In the genomic region with DNA sequence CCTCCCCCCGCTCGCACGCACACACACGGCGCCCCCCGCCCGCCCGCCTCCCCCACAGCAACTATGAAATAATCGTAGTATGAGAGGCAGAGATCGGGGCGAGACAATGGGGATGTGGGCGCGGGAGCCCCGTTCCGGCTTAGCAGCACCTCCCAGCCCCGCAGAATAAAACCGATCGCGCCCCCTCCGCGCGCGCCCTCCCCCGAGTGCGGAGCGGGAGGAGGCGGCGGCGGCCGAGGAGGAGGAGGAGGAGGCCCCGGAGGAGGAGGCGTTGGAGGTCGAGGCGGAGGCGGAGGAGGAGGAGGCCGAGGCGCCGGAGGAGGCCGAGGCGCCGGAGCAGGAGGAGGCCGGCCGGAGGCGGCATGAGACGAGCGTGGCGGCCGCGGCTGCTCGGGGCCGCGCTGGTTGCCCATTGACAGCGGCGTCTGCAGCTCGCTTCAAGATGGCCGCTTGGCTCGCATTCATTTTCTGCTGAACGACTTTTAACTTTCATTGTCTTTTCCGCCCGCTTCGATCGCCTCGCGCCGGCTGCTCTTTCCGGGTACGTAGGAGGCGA, we compare ENCODE assay signal across 8 cellular contexts. TPM values are rescaled to one million over a fixed set of nuclear protein-coding genes. Genes with fewer than 3 reads are reported as not detected.
DNase-seq lines count a peak whose midpoint lies in the region; ATAC-seq, FAIRE-seq and TF ChIP-seq lines count a peak whose summit lies in the region.

No MANE protein-coding gene starts in this region.

- H3K27ac Mint-ChIP-seq in activated CD8-positive, alpha-beta T cell treated with anti-CD3 and anti-CD28 coated beads, Interleukin-2, amount 10 ng/mL, durations not matched to agents 7 days and 5 days = peak overlapping the region; percentile 74

- no peak; a peak in 1 of 3 replicates for TF ChIP-seq POLR2A in H1 (IDR thresholded peaks at IDR 0.05; ENCODE audit: control extremely low read depth in 1 of 2, low read depth in 2 of 2, low read length in 2 of 2)

- peak; percentile 72 for DNase-seq in BE2C
- DNase-seq in NCI-H2196 (lab: John Stamatoyannopoulos, UW; ENCODE audit: unreplicated experiment) = peak; percentile 28
- DNase-seq in activated CD8-positive, alpha-beta T cell treated with anti-CD3 and anti-CD28 coated beads, Interleukin-2, amount 10 ng/mL, durations not matched to agents 7 days and 5 days = peak; percentile 63
- peak in 1 of 2 experiments; percentile 82 for DNase-seq in H1 (ENCODE audit: low read depth in 1 of 2, low spot score in 2 of 2)
- peak; percentile 53 for DNase-seq in medulla oblongata (ENCODE audit: extremely low spot score)
- DNase-seq in stimulated activated naive CD8-positive, alpha-beta T cell treated with anti-CD3 and anti-CD28 coated beads, Interleukin-15, Interleukin-2, amounts not matched to agents 100 U/mL and 50 U/mL, for 24 hours = peak; percentile 63

- no peak for TF ChIP-seq EP300 in H1 (IDR thresholded peaks at IDR 0.05; ENCODE audit: borderline replicate concordance in 1 of 2, low read depth in 2 of 2, low read length in 2 of 2)

- 3% methylated on average over 7 of the region's 68 CpGs; no CpG with 5 or more reads in 1 of the 2 experiments for WGBS in H1 (ENCODE audit: extremely low coverage in 1 of 2, insufficient coverage in 1 of 2, insufficient read length in 1 of 2, insufficient replicate concordance in 2 of 2, low coverage in 1 of 2, low lambda C conversion rate in 2 of 2, missing lambda C conversion rate in 1 of 2), 2 experiments

- peaks cover 59% of the 10 kb centered on the region for H3K4me1 Mint-ChIP-seq in activated CD8-positive, alpha-beta T cell treated with anti-CD3 and anti-CD28 coated beads, Interleukin-2, amount 10 ng/mL, durations not matched to agents 7 days and 5 days (ENCODE audit: low read depth)

- H3K56ac ChIP-seq in H1 (replicated peaks; ENCODE audit: insufficient read length, low read depth, low read length) = no peak overlapping the region

- peak overlapping the region; percentile 74; the same call in 1 of the 2 replicates for H4K8ac ChIP-seq in H1 (ENCODE audit: extremely low read depth, insufficient read depth, low read length)

- H3K36me3 ChIP-seq in BE2C (no peaks in the 10 kb centered on the region), H1 (ENCODE audit: control insufficient read depth in 2 of 4, insufficient read depth in 4 of 4, low read length in 3 of 4) (no peaks in the 10 kb centered on the region)

- H4K91ac ChIP-seq in H1 (replicated peaks; ENCODE audit: insufficient read length, low read length) = peak overlapping the region; percentile 48

- H2AFZ ChIP-seq in H1 (ENCODE audit: low read length) = no peak overlapping the region

- peaks cover 25% of the 10 kb centered on the region for H3K36me3 Mint-ChIP-seq in activated CD8-positive, alpha-beta T cell treated with anti-CD3 and anti-CD28 coated beads, Interleukin-2, amount 10 ng/mL, durations not matched to agents 7 days and 5 days (ENCODE audit: low read depth)

- FAIRE-seq in H1 (lab: Jason Lieb, UNC) = no peak

- no peak overlapping the region for H2BK20ac ChIP-seq in H1 (ENCODE audit: low read length)

- POLR2A ChIA-PET in activated CD8-positive, alpha-beta T cell treated with anti-CD3 and anti-CD28 coated beads, Interleukin-2, amount 10 ng/mL, durations not matched to agents 7 days and 5 days (lab: Charles Lee) = interaction anchor here (0.6 to 2.5 kb wide), 2 partner anchors 116 to 122 kb away, joined by 3 to 9 read pairs; no protein-coding TSS in a partner anchor
- POLR2A ChIA-PET in H1 (lab: Charles Lee; ENCODE audit: partially characterized antibody) = interaction anchor here (1.0 to 1.4 kb wide), 2 partner anchors 11 to 327 kb away, joined by 4 read pairs; no protein-coding TSS in a partner anchor

- peaks cover 42% of the 10 kb centered on the region for H3K27me3 Mint-ChIP-seq in activated CD8-positive, alpha-beta T cell treated with anti-CD3 and anti-CD28 coated beads, Interleukin-2, amount 10 ng/mL, durations not matched to agents 7 days and 5 days (ENCODE audit: low read depth)

- no peak overlapping the region for H3K14ac ChIP-seq in H1 (ENCODE audit: insufficient read length)

- peak overlapping the region; percentile 64 to 84 for H3K4me2 ChIP-seq in H1 (ENCODE audit: insufficient read depth in 1 of 2, low read depth in 2 of 2, low read length in 2 of 2)

- H3K4me3 ChIP-seq in BE2C (ENCODE audit: low read depth, low read length) = peak overlapping the region; percentile 66
- H3K4me3 ChIP-seq in H1 (ENCODE audit: extremely low read depth in 1 of 4, insufficient read depth in 2 of 4, low read depth in 3 of 4, low read length in 4 of 4) = peak overlapping the region; percentile 44 to 81 (median 54)

- H3K79me2 ChIP-seq in H1 (ENCODE audit: control insufficient read depth in 1 of 2, insufficient read depth in 2 of 2, low read length in 2 of 2) = no peaks in the 10 kb centered on the region

- H3K23me2 ChIP-seq in H1 (ENCODE audit: low read depth, low read length) = peaks cover 13% of the 10 kb centered on the region

- no peak overlapping the region for H2BK12ac ChIP-seq in H1 (ENCODE audit: low read depth, low read length)

- no peak for TF ChIP-seq RAD21 in H1 (IDR thresholded peaks at IDR 0.05 in 1 of 2, conservative IDR thresholded peaks at IDR 0.05 in 1 of 2; ENCODE audit: low read depth in 2 of 2, low read length in 2 of 2)

- no peaks in the 10 kb centered on the region for H3K9me3 ChIP-seq in BE2C
- H3K9me3 ChIP-seq in H1 (ENCODE audit: insufficient read depth in 2 of 2, low read depth in 1 of 2, low read length in 1 of 2) = no peaks in the 10 kb centered on the region

- peaks cover 13% of the 10 kb centered on the region for H3K27me3 ChIP-seq in BE2C
- H3K27me3 ChIP-seq in H1 (replicated peaks in 1 of 4; ENCODE audit: control insufficient read depth in 3 of 4, extremely low read depth in 1 of 4, insufficient read depth in 3 of 4, low read length in 3 of 4) = peaks cover 35 to 72% (median 51%) of the 10 kb centered on the region in 4 experiments

- no peak overlapping the region for H2AK5ac ChIP-seq in H1 (ENCODE audit: low read depth, low read length)

- no peak overlapping the region for H3K23ac ChIP-seq in H1 (ENCODE audit: insufficient read length)

- ATAC-seq in GM18907 (IDR thresholded peaks at IDR 0.05; ENCODE audit: unreplicated experiment) (peak; percentile 26), HG02623 (IDR thresholded peaks at IDR 0.05; ENCODE audit: unreplicated experiment) (no peak)
- ATAC-seq in activated CD8-positive, alpha-beta T cell treated with anti-CD3 and anti-CD28 coated beads, Interleukin-2, amount 10 ng/mL, durations not matched to agents 7 days and 5 days = peak; percentile 43
- ATAC-seq in stimulated activated naive CD8-positive, alpha-beta T cell treated with anti-CD3 and anti-CD28 coated beads, Interleukin-15, Interleukin-2, amounts not matched to agents 100 U/mL and 50 U/mL, for 24 hours = peak; percentile 33

- peak overlapping the region; percentile 19; the same call in 1 of the 2 replicates for H2BK5ac ChIP-seq in H1 (ENCODE audit: low read depth, low read length)

- CTCF ChIA-PET in activated CD8-positive, alpha-beta T cell treated with anti-CD3 and anti-CD28 coated beads, Interleukin-2, amount 10 ng/mL, durations not matched to agents 7 days and 5 days (lab: Charles Lee) = no interaction called here
- CTCF ChIA-PET in H1 (lab: Charles Lee; ENCODE audit: partially characterized antibody) = interaction anchor here (2.5 kb wide), 1 partner anchor 19 kb away, joined by 5 read pairs; no protein-coding TSS in a partner anchor

- peak overlapping the region; percentile 25 for H4K5ac ChIP-seq in H1 (ENCODE audit: insufficient read length, low read depth, low read length)

- H3K9ac ChIP-seq in H1 (replicated peaks in 1 of 4; ENCODE audit: extremely low read depth in 1 of 4, low read depth in 3 of 4, low read length in 3 of 4) = peak overlapping the region; percentile 23 to 87 (median 61); a peak in 6 of 7 replicates

- no peak overlapping the region for H3K27ac ChIP-seq in H1 (ENCODE audit: low read depth, low read length)

- H2BK120ac ChIP-seq in H1 (replicated peaks; ENCODE audit: low read depth, low read length) = no peak overlapping the region

- no peak overlapping the region for H3K4ac ChIP-seq in H1 (replicated peaks; ENCODE audit: insufficient read length, low read depth, low read length)

- H3K4me1 ChIP-seq in BE2C (peaks cover 17% of the 10 kb centered on the region), H1 (replicated peaks in 1 of 4; ENCODE audit: control insufficient read depth in 3 of 4, insufficient read depth in 4 of 4, low read length in 3 of 4) (peaks cover 5 to 20% (median 6%) of the 10 kb centered on the region in 4 experiments; a peak in 5 of 7 replicates)

- H2BK15ac ChIP-seq in H1 (ENCODE audit: low read length) = no peak overlapping the region

- TF ChIP-seq CTCF in BE2C (IDR thresholded peaks at IDR 0.05; ENCODE audit: low read depth, low read length) = no peak
- no peak for TF ChIP-seq CTCF in H1 (IDR thresholded peaks at IDR 0.05; ENCODE audit: control extremely low read depth in 1 of 3, insufficient read depth in 1 of 3, low read depth in 1 of 3, low read length in 3 of 3)

- H3K18ac ChIP-seq in H1 (ENCODE audit: extremely low read depth, low read length) = no peak overlapping the region; the same call in 1 of the 2 replicates

- no peaks in the 10 kb centered on the region for H3K79me1 ChIP-seq in H1 (ENCODE audit: low read depth, low read length)

- H3K9me3 Mint-ChIP-seq in activated CD8-positive, alpha-beta T cell treated with anti-CD3 and anti-CD28 coated beads, Interleukin-2, amount 10 ng/mL, durations not matched to agents 7 days and 5 days (ENCODE audit: insufficient read depth) = no peaks in the 10 kb centered on the region

- peak overlapping the region; percentile 77 for H3K4me3 Mint-ChIP-seq in activated CD8-positive, alpha-beta T cell treated with anti-CD3 and anti-CD28 coated beads, Interleukin-2, amount 10 ng/mL, durations not matched to agents 7 days and 5 days

- H4K20me1 ChIP-seq in H1 (replicated peaks in 1 of 2; ENCODE audit: control insufficient read depth in 1 of 2, insufficient read depth in 2 of 2, low read length in 2 of 2) = peaks cover 7 to 13% of the 10 kb centered on the region in 2 experiments

RNA-seq across cellular contexts. Expression of a gene that starts 0.3 kb away (rescaled TPM):
- 48.1 TPM for polyA plus RNA-seq in BE2C (2012; ENCODE audit: insufficient read depth, insufficient read length, low read depth)
- total RNA-seq in activated CD8-positive, alpha-beta T cell treated with anti-CD3 and anti-CD28 coated beads, Interleukin-2, amount 10 ng/mL, durations not matched to agents 7 days and 5 days = 10 to 100 TPM; 26.2 to 26.4 TPM
- 7.0 and 10.7 TPM in 2 replicates for total RNA-seq in H1 (2021; fragmentation: NEBNext Ultra II Directional; extraction: Animal tissue kit (Norgen Biotek cat#: 25700))
- 2.8 and 2.9 TPM in 2 replicates for polyA plus RNA-seq in H1 (2011; rRNA removed)
- 4.1 TPM for polyA plus RNA-seq in H1 (2011; cell fraction: cytosol; rRNA removed)
- polyA plus RNA-seq in H1 (2011; cell fraction: nucleus; rRNA removed) = 7.6 TPM
- 2.8 to 10.9 TPM (median 4.8 TPM) in 4 replicates for polyA plus RNA-seq in H1 (2012, experiment 1 of 2)
- 0.12 TPM for polyA plus RNA-seq in H1 (2012, experiment 2 of 2)
- 2.9 TPM for polyA plus RNA-seq in H1 (2013, experiment 1 of 2)
- 2.7 TPM for polyA plus RNA-seq in H1 (2013, experiment 2 of 2)
- 5.2 and 8.7 TPM in 2 replicates for polyA minus RNA-seq in H1 (2011; rRNA and poly(A)+ RNA removed)
- 5.9 TPM for polyA minus RNA-seq in H1 (2011; cell fraction: cytosol; rRNA and poly(A)+ RNA removed)
- polyA minus RNA-seq in H1 (2011; cell fraction: nucleus; rRNA and poly(A)+ RNA removed) = 7.2 TPM

RNA-seq across cellular contexts. Expression of a gene that starts 5.0 kb away (rescaled TPM):
- 62.5 TPM for polyA plus RNA-seq in BE2C (2012; ENCODE audit: insufficient read depth, insufficient read length, low read depth)
- 10 to 100 TPM; 59.7 to 63.3 TPM for total RNA-seq in activated CD8-positive, alpha-beta T cell treated with anti-CD3 and anti-CD28 coated beads, Interleukin-2, amount 10 ng/mL, durations not matched to agents 7 days and 5 days
- total RNA-seq in H1 (2021; fragmentation: NEBNext Ultra II Directional; extraction: Animal tissue kit (Norgen Biotek cat#: 25700)) = 2.3 and 2.7 TPM in 2 replicates
- polyA plus RNA-seq in H1 (2011; rRNA removed) = 0.94 and 2.7 TPM in 2 replicates
- polyA plus RNA-seq in H1 (2011; cell fraction: cytosol; rRNA removed) = 2.1 TPM
- polyA plus RNA-seq in H1 (2011; cell fraction: nucleus; rRNA removed) = 1.2 TPM
- polyA plus RNA-seq in H1 (2012, experiment 1 of 2) = 2.4 to 4.3 TPM (median 2.7 TPM) in 4 replicates
- polyA plus RNA-seq in H1 (2012, experiment 2 of 2) = 1.8 TPM
- 4.5 TPM for polyA plus RNA-seq in H1 (2013, experiment 1 of 2)
- 3.1 TPM for polyA plus RNA-seq in H1 (2013, experiment 2 of 2)
- polyA minus RNA-seq in H1 (2011; rRNA and poly(A)+ RNA removed) = 0.63 and 1.8 TPM in 2 replicates
- polyA minus RNA-seq in H1 (2011; cell fraction: cytosol; rRNA and poly(A)+ RNA removed) = not detected
- polyA minus RNA-seq in H1 (2011; cell fraction: nucleus; rRNA and poly(A)+ RNA removed) = not detected

RNA-seq across cellular contexts. Expression of a gene that starts 24.1 kb away (rescaled TPM):
- 0.73 TPM for polyA plus RNA-seq in BE2C (2012; ENCODE audit: insufficient read depth, insufficient read length, low read depth)
- under 1 TPM; 0.70 to 0.90 TPM for total RNA-seq in activated CD8-positive, alpha-beta T cell treated with anti-CD3 and anti-CD28 coated beads, Interleukin-2, amount 10 ng/mL, durations not matched to agents 7 days and 5 days
- total RNA-seq in H1 (2021; fragmentation: NEBNext Ultra II Directional; extraction: Animal tissue kit (Norgen Biotek cat#: 25700)) = 0.34 TPM in 1 of 2 replicates, not detected in the other
- polyA plus RNA-seq in H1 (2011; rRNA removed) = 0.14 TPM in 2 replicates
- 0.28 TPM for polyA plus RNA-seq in H1 (2011; cell fraction: cytosol; rRNA removed)
- 0.16 TPM for polyA plus RNA-seq in H1 (2011; cell fraction: nucleus; rRNA removed)
- polyA plus RNA-seq in H1 (2012, experiment 1 of 2) = 0.14 to 0.33 TPM (median 0.19 TPM) in 4 replicates
- not detected for polyA plus RNA-seq in H1 (2012, experiment 2 of 2)
- polyA plus RNA-seq in H1 (2013, experiment 1 of 2) = 0.08 TPM
- polyA plus RNA-seq in H1 (2013, experiment 2 of 2) = 0.13 TPM
- 0.27 and 0.41 TPM in 2 replicates for polyA minus RNA-seq in H1 (2011; rRNA and poly(A)+ RNA removed)
- not detected for polyA minus RNA-seq in H1 (2011; cell fraction: cytosol; rRNA and poly(A)+ RNA removed)
- polyA minus RNA-seq in H1 (2011; cell fraction: nucleus; rRNA and poly(A)+ RNA removed) = not detected

Comparison
In these comparisons a context has a peak if more than half of its experiments do, and no peak if none do; other contexts are left out.
1. RNA of a gene that starts 5.0 kb away (total RNA-seq): 59.7 to 63.3 TPM in activated CD8-positive, alpha-beta T cell treated with anti-CD3 and anti-CD28 coated beads, Interleukin-2, amount 10 ng/mL, durations not matched to agents 7 days and 5 days; 2.3 to 2.7 TPM in H1; every median in the first group is over 10 times any median in the second.